Comparison of ENCODE assay signal across 15 cellular contexts in genomic region chr3:11331101-11331500, GRCh38. TPM values are rescaled to one million over a fixed set of nuclear protein-coding genes. Genes with fewer than 3 reads are reported as not detected.
DNase-seq lines count a peak whose midpoint lies in the region; ATAC-seq and TF ChIP-seq lines count a peak whose summit lies in the region.
"Had no signal": no experiment of that assay in that cellular context is flagged by ENCODE, and none has a peak within 500 bp of the region (broad histone marks: within the 10 kb centered on the region; RNA-seq: fewer than 3 reads in every experiment).

No MANE protein-coding gene starts in this region.

- H3K27me3 Mint-ChIP-seq in T-cell = no peaks in the 10 kb centered on the region
- H3K27me3 Mint-ChIP-seq: naive B cell had no signal

- no peak for TF ChIP-seq CTCF in AG04450 (IDR thresholded peaks at IDR 0.05; ENCODE audit: low read depth, low read length)

- DNase-seq in AG04450 (ENCODE audit: low read depth, low spot score) (no peak), EH (ENCODE audit: low read depth) (peak; percentile 56), T-cell (no peak), fibroblast of peridontal ligament (ENCODE audit: extremely low read depth) (peak; percentile 36), hippocampal formation (lab: John Stamatoyannopoulos, UW) (no peak), NCI-H526 treated with DMSO at 0.1 percent for 48 hours (lab: John Stamatoyannopoulos, UW) (no peak), middle frontal gyrus (ENCODE audit: extremely low spot score, low spot score) (no peak), NCI-H1048 (lab: John Stamatoyannopoulos, UW) (no peak)
- DNase-seq: amygdala; head of caudate nucleus; naive B cell; NCI-H2081 treated with DMSO at 0.1 percent for 48 hours; SJCRH30; stimulated activated CD4-positive, alpha-beta T cell treated with anti-CD3 and anti-CD28 coated beads, Interleukin-1b, Interleukin-23, amount 100 ng/mL, for 48 hours; WERI-Rb-1 had no signal

- H3K27me3 ChIP-seq in AG04450 (ENCODE audit: control insufficient read depth, insufficient read depth, low read length) = no peaks in the 10 kb centered on the region
- H3K27me3 ChIP-seq: SJCRH30 had no signal

- H3K4me3 ChIP-seq in AG04450 (ENCODE audit: low read depth, low read length) = no peak overlapping the region
- H3K4me3 ChIP-seq: SJCRH30 had no signal

- peak overlapping the region; percentile 1 for H3K27ac Mint-ChIP-seq in T-cell

- peaks cover 0 to 2% (median 0%) of the 10 kb centered on the region in 3 donors for H3K4me1 Mint-ChIP-seq in T-cell
- H3K4me1 Mint-ChIP-seq: naive B cell had no signal

- ATAC-seq in T-cell (replicated peaks in 1 of 4) = no peak

- peak overlapping the region; percentile 52 for H3K27ac ChIP-seq in AG04450 (ENCODE audit: low read depth, low read length)
- H3K27ac ChIP-seq: SJCRH30, WERI-Rb-1 had no signal

- no peaks in the 10 kb centered on the region for H3K9me3 Mint-ChIP-seq in T-cell
- H3K9me3 Mint-ChIP-seq: naive B cell had no signal

- H3K9me3 ChIP-seq in AG04450 (ENCODE audit: control insufficient read depth, insufficient read depth, low read length) = no peaks in the 10 kb centered on the region
- H3K9me3 ChIP-seq: SJCRH30 had no signal

- H3K4me3 Mint-ChIP-seq in T-cell = no peak overlapping the region
- H3K4me3 Mint-ChIP-seq: naive B cell had no signal

- POLR2A ChIA-PET in AG04450 (lab: Yijun Ruan, JAX) (no interaction called here), T-cell (lab: Charles Lee) (no interaction called here)

- peaks cover 26% of the 10 kb centered on the region for H3K36me3 Mint-ChIP-seq in T-cell
- H3K36me3 Mint-ChIP-seq: naive B cell had no signal

- CTCF ChIA-PET in AG04450 (lab: Charles Lee) (interaction anchor here (10.7 kb wide), 1 partner anchor 270 kb away, joined by 202 read pairs; no protein-coding TSS in a partner anchor), T-cell (lab: Charles Lee) (interaction anchor here in 1 of 2 donors (0.7 kb wide), 1 partner anchor 92 kb away, joined by 3 read pairs; no protein-coding TSS in a partner anchor)

RNA-seq across cellular contexts. Expression of gene ATG7, which starts 58.9 kb away (rescaled TPM):
- polyA plus RNA-seq in AG04450 (2011; rRNA removed) = 35.4 and 51.7 TPM in 2 replicates
- 79.8 and 82.2 TPM in 2 replicates for polyA minus RNA-seq in AG04450 (2011; rRNA and poly(A)+ RNA removed)
- 10 to 100 TPM; 29.0 to 39.3 (median 37.4) TPM for total RNA-seq in T-cell

Comparison
In these comparisons a context has a peak if more than half of its experiments do, and no peak if none do; other contexts are left out.
1. DNase-seq: peak in EH (single experiment) and fibroblast of peridontal ligament (single experiment); none in AG04450 (single experiment), T-cell (0 of 34), hippocampal formation (0 of 2), NCI-H526 treated with DMSO at 0.1 percent for 48 hours (single experiment), middle frontal gyrus (single experiment) and NCI-H1048 (single experiment).